1 cellular context compared by ENCODE assay signal in genomic region chr1:183319051-183319450, GRCh38.
TF ChIP-seq lines count a peak whose summit lies in the region.

No MANE protein-coding gene starts in this region.

TF ChIP-seq in SK-N-SH treated with all-trans-retinoic acid at 6 μM for 48 hours, 23 proteins besides CTCF, POLR2A, EP300 and RAD21:
- TF ChIP-seq PATZ1 (CRISPR knock-in tag; IDR thresholded peaks at IDR 0.05; ENCODE audit: borderline replicate concordance) (no peak), ZNF70 (CRISPR knock-in tag; IDR thresholded peaks at IDR 0.05) (no peak), ESRRG (CRISPR knock-in tag; IDR thresholded peaks at IDR 0.05) (no peak), GLIS3 (CRISPR knock-in tag; IDR thresholded peaks at IDR 0.05) (no peak), ARNTL (CRISPR knock-in tag; IDR thresholded peaks at IDR 0.05; ENCODE audit: borderline replicate concordance, low read depth) (no peak), OSR1 (CRISPR knock-in tag; IDR thresholded peaks at IDR 0.05) (no peak), SNAI2 (CRISPR knock-in tag; IDR thresholded peaks at IDR 0.05) (no peak), ZNF565 (CRISPR knock-in tag; conservative IDR thresholded peaks at IDR 0.05; ENCODE audit: low read depth) (no peak), ZNF8 (CRISPR knock-in tag; IDR thresholded peaks at IDR 0.05) (no peak), ZFP3 (CRISPR knock-in tag; IDR thresholded peaks at IDR 0.05) (no peak), ISL1 (CRISPR knock-in tag; IDR thresholded peaks at IDR 0.05) (no peak), BACH2 (CRISPR knock-in tag; IDR thresholded peaks at IDR 0.05; ENCODE audit: borderline replicate concordance) (no peak), PPARA (CRISPR knock-in tag; IDR thresholded peaks at IDR 0.05; ENCODE audit: borderline replicate concordance) (no peak), TOX (CRISPR knock-in tag; IDR thresholded peaks at IDR 0.05; ENCODE audit: borderline replicate concordance) (no peak), TCF4 (CRISPR knock-in tag; IDR thresholded peaks at IDR 0.05; ENCODE audit: borderline replicate concordance) (no peak), ZFP30 (CRISPR knock-in tag; IDR thresholded peaks at IDR 0.05) (no peak), CSDC2 (CRISPR knock-in tag; IDR thresholded peaks at IDR 0.05) (no peak)
- TF ChIP-seq, protein P1, sequence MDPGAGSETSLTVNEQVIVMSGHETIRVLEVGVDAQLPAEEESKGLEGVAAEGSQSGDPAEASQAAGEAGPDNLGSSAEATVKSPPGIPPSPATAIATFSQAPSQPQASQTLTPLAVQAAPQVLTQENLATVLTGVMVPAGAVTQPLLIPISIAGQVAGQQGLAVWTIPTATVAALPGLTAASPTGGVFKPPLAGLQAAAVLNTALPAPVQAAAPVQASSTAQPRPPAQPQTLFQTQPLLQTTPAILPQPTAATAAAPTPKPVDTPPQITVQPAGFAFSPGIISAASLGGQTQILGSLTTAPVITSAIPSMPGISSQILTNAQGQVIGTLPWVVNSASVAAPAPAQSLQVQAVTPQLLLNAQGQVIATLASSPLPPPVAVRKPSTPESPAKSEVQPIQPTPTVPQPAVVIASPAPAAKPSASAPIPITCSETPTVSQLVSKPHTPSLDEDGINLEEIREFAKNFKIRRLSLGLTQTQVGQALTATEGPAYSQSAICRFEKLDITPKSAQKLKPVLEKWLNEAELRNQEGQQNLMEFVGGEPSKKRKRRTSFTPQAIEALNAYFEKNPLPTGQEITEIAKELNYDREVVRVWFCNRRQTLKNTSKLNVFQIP (CRISPR knock-in tag; IDR thresholded peaks at IDR 0.05; ENCODE audit: borderline replicate concordance, low read depth): no peak
